17 cellular contexts compared by ENCODE assay signal in the genomic region with DNA sequence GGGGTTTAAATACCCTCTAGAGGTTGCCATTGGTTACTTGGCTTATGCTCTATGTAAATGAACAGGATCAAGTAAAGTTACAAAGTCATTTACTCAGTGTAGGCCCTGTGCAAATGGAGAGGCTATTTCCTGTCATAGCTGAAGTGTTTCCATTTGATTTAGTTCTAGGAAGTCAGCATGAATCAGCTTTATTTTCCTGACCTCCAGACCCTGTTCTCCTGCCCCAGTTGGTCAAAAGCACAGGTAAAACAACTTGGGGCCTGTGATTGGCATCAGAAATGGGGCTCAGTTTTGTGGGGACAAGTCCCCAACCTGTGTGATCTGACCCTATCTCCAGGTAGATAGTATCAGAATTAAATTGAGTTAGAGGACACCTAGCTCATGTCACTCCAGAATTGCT.
A peak's percentile ranks its signal among the peaks of the same experiment; 100 is the strongest.
DNase-seq lines count a peak whose midpoint lies in the region; FAIRE-seq lines count a peak whose summit lies in the region.
"Had no signal": no experiment of that assay in that cellular context is flagged by ENCODE, and none has a peak within 500 bp of the region (broad histone marks: within the 10 kb centered on the region; RNA-seq: fewer than 3 reads in every experiment).

No MANE protein-coding gene starts in this region.

- no peak for FAIRE-seq in RCC 7860 (lab: Jason Lieb, UNC)
- FAIRE-seq: A204.1 had no signal

- DNase-seq in NCI-H510A treated with DMSO at 0.1 percent for 48 hours (lab: John Stamatoyannopoulos, UW) = peak; percentile 58
- no peak for DNase-seq in NCI-H510A (lab: John Stamatoyannopoulos, UW)
- peak; percentile 6 for DNase-seq in Daoy (ENCODE audit: low read depth)
- peak; percentile 13 for DNase-seq in RCC 7860 (ENCODE audit: low spot score)
- DNase-seq in activated CD8-positive, alpha-beta memory T cell treated with anti-CD3 and anti-CD28 coated beads for 24 hours = no peak
- DNase-seq in cerebellar cortex (ENCODE audit: low spot score) = no peak
- no peak for DNase-seq in NCI-H2171 (lab: John Stamatoyannopoulos, UW)
- DNase-seq: BE2C, Karpas-422, NCI-H1694 treated with DMSO at 0.1 percent for 48 hours, NCI-H2081 treated with DMSO at 0.1 percent for 48 hours, NCI-H524 treated with DMSO at 0.1 percent for 48 hours, PC-3, RPMI8226, SW 1271, T-helper 2 cell had no signal

Comparison
In these comparisons a context has a peak if more than half of its experiments do, and no peak if none do; other contexts are left out.
1. DNase-seq: peak in NCI-H510A treated with DMSO at 0.1 percent for 48 hours (single experiment), Daoy (single experiment) and RCC 7860 (single experiment); none in NCI-H510A (single experiment), activated CD8-positive, alpha-beta memory T cell treated with anti-CD3 and anti-CD28 coated beads for 24 hours (single experiment), cerebellar cortex (single experiment) and NCI-H2171 (single experiment).